In the genomic region with DNA sequence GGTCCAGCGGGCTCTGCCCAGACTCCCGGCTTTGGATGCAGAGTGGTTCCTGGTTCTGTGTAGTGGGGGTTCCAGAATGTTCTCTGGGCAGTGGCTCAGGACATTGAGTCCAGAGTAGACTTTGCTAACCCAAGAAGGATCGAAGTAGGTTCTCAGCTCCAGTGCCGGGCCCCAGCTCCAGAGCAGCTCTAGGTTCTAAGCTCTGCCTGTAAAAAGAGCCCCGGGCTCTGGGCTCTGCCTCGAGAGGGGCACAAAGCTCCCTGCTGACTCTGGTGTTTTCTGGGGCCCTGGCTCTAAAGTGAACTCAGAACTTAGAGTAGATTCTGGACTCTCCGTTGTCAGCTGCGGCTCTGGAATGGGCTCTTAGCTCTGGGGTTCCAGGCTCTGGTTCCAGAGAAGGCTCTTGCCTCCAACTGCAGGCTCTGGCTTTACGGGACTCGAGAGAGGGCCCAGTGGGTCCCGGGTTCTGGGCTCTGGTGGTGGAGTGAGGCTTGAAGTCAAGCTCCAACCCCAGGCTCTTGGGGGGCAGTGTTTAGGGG, we compare ENCODE assay signal across 8 cellular contexts. TPM values are rescaled to one million over a fixed set of nuclear protein-coding genes. Genes with fewer than 3 reads are reported as not detected.
DNase-seq lines count a peak whose midpoint lies in the region; ATAC-seq, FAIRE-seq and TF ChIP-seq lines count a peak whose summit lies in the region.

No MANE protein-coding gene starts in this region.

- H3K4me3 ChIP-seq in GM06990 (replicated peaks; ENCODE audit: low read depth, low read length) (peak overlapping the region; percentile 56), Peyer's patch (peak overlapping the region; percentile 33 to 57 (median 48)), fibroblast of mammary gland (ENCODE audit: control insufficient read depth, low read depth, low read length) (peak overlapping the region; percentile 41), prostate gland (peak overlapping the region; percentile 30 to 34)

- in situ Hi-C loops in G401 (cut with HindIII; ENCODE audit: low sequenced_read_pairs) = no loop called here

- no peaks in the 10 kb centered on the region for H3K9me3 ChIP-seq in Peyer's patch
- no peaks in the 10 kb centered on the region for H3K9me3 ChIP-seq in prostate gland

- no peak for ATAC-seq in GM21737 (IDR thresholded peaks at IDR 0.05; ENCODE audit: unreplicated experiment)

- TF ChIP-seq POLR2A in Peyer's patch (IDR thresholded peaks at IDR 0.05) = no peak
- no peak for TF ChIP-seq POLR2A in prostate gland (IDR thresholded peaks at IDR 0.05)

- peak overlapping the region in 2 of 4 donors; percentile 16 to 62 for H3K27ac ChIP-seq in Peyer's patch
- no peak overlapping the region for H3K27ac ChIP-seq in prostate gland

- intact Hi-C loops in prostate gland (cut with DNase I) = loop anchor here (1.0 to 10.0 kb wide), 2 partner anchors 79 to 521 kb away; no protein-coding TSS in a partner anchor

- H3K36me3 ChIP-seq in GM06990 (ENCODE audit: control insufficient read depth, insufficient read depth, low read length) = peaks cover 22% of the 10 kb centered on the region
- peaks cover 0 to 17% (median 0%) of the 10 kb centered on the region in 3 donors for H3K36me3 ChIP-seq in Peyer's patch
- H3K36me3 ChIP-seq in prostate gland = peaks cover 8 to 12% of the 10 kb centered on the region in 2 donors

- H3K4me1 ChIP-seq in Peyer's patch = peaks cover 0 to 14% (median 4%) of the 10 kb centered on the region in 4 donors
- H3K4me1 ChIP-seq in prostate gland (replicated peaks) = peaks cover 4% of the 10 kb centered on the region

- H3K27me3 ChIP-seq in GM06990 (replicated peaks; ENCODE audit: control insufficient read depth, insufficient read depth, low read length) (no peaks in the 10 kb centered on the region), Peyer's patch (no peaks in the 10 kb centered on the region), prostate gland (replicated peaks; ENCODE audit: insufficient read depth) (no peaks in the 10 kb centered on the region)

- WGBS in prostate gland = 61% methylated on average over 11 of the region's 11 CpGs

- TF ChIP-seq CTCF in GM06990 (IDR thresholded peaks at IDR 0.05; ENCODE audit: insufficient read depth, low read length, poor library complexity, severe bottlenecking) = no peak
- TF ChIP-seq CTCF in Peyer's patch (IDR thresholded peaks at IDR 0.05) = no peak
- TF ChIP-seq CTCF in fibroblast of mammary gland (conservative IDR thresholded peaks at IDR 0.05; ENCODE audit: control insufficient read depth, insufficient read depth, low read depth, low read length) = no peak
- no peak for TF ChIP-seq CTCF in prostate gland (IDR thresholded peaks at IDR 0.05)

- FAIRE-seq in frontal cortex (lab: Jason Lieb, UNC) = no peak

- no peak for DNase-seq in GM06990 (ENCODE audit: extremely low read depth, insufficient read length)
- no peak for DNase-seq in Peyer's patch
- DNase-seq in fibroblast of mammary gland (ENCODE audit: low read depth) = no peak
- no peak for DNase-seq in prostate gland (ENCODE audit: low spot score)
- DNase-seq in G401 (ENCODE audit: low spot score) = no peak
- DNase-seq in NCI-H345 (lab: John Stamatoyannopoulos, UW) = no peak
- no peak for DNase-seq in frontal cortex (ENCODE audit: low spot score in 2 of 2)

RNA-seq across cellular contexts. Expression of a gene that starts 0.4 kb away (rescaled TPM):
- total RNA-seq in Peyer's patch (not detected), prostate gland (not detected), frontal cortex (not detected)
- total RNA-seq in G401 (2014; rRNA removed; shearing (Covaris generic)) = 0.62 TPM in 1 of 2 replicates, not detected in the other

RNA-seq across cellular contexts. Expression of a gene that starts 8.1 kb away (rescaled TPM):
- total RNA-seq in Peyer's patch (1,000 to 10,000 TPM in 1 of 4 donors, 100 to 1,000 TPM in 3; 462 to 1,338 (median 588) TPM), prostate gland (1,000 to 10,000 TPM; 1,539 to 2,854 TPM), frontal cortex (884 TPM)
- total RNA-seq in G401 (2014; rRNA removed; shearing (Covaris generic)) = 2,015 and 3,321 TPM in 2 replicates

RNA-seq across cellular contexts. Expression of a gene that starts 8.3 kb away (rescaled TPM):
- total RNA-seq in Peyer's patch (10 to 100 TPM; 15.7 to 23.5 (median 18.0) TPM), prostate gland (10 to 100 TPM; 27.8 to 41.1 TPM), frontal cortex (10.6 TPM)
- total RNA-seq in G401 (2014; rRNA removed; shearing (Covaris generic)) = 29.4 and 46.0 TPM in 2 replicates
